ENCODE assay signal across 21 cellular contexts in genomic region chr4:32031026-32031425, GRCh38.
"Had no signal": no experiment of that assay in that cellular context is flagged by ENCODE, and none has a peak within 500 bp of the region (broad histone marks: within the 10 kb centered on the region; RNA-seq: fewer than 3 reads in every experiment).

No MANE protein-coding gene starts in this region.

- H3K36me3 ChIP-seq: SJCRH30 had no signal

- ATAC-seq: Panc1, Right ventricle myocardium inferior, SK-N-SH treated with all-trans-retinoic acid at 6 μM for 48 hours had no signal

- H3K4me3 ChIP-seq: SJCRH30 had no signal

- H3K27ac Mint-ChIP-seq: IgD-negative memory B cell had no signal

- H3K27me3 ChIP-seq: SJCRH30 had no signal

- H3K27ac ChIP-seq: SJCRH30 had no signal

- H3K36me3 Mint-ChIP-seq: IgD-negative memory B cell had no signal

- H3K4me3 Mint-ChIP-seq: IgD-negative memory B cell had no signal

- H3K4me1 Mint-ChIP-seq: IgD-negative memory B cell had no signal

- DNase-seq: KBM-7, NCI-H1092, NCI-H1105 treated with DMSO at 0.1 percent for 48 hours, NCI-H1417 treated with DMSO at 0.1 percent for 48 hours, NCI-H146, NCI-H1694 treated with DMSO at 0.1 percent for 48 hours, NCI-H1930, NCI-H2081, NCI-H2107, NCI-H2171 treated with DMSO at 0.1 percent for 48 hours, NCI-H345, NCI-H446 treated with DMSO at 0.1 percent for 48 hours, NCI-H524 treated with DMSO at 0.1 percent for 48 hours, NCI-H69, NCI-H774, SHP77 treated with DMSO at 0.1 percent for 48 hours, SJCRH30 had no signal
